In the genomic region with DNA sequence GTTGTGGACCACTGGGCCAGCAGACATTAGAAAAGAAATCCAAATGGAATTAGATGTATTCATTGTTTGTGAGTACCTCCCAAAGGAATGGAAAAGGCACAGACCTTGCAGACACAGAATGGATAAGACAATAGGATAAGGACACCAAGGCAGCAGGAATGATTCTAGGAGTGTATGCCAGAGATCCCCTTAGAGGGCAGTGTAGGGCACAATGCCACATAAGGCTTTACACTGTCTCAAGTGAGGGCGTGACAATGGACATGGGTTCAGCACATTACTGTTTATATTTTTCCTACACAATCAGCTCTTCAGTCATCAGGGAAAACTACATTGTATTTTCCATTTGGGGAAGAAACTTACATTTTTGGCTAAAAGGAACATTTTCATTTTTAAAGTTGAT, we compare ENCODE assay signal across 18 cellular contexts.
A peak's percentile ranks its signal among the peaks of the same experiment; 100 is the strongest.
DNase-seq lines count a peak whose midpoint lies in the region; TF ChIP-seq lines count a peak whose summit lies in the region.
"Had no signal": no experiment of that assay in that cellular context is flagged by ENCODE, and none has a peak within 500 bp of the region (broad histone marks: within the 10 kb centered on the region; RNA-seq: fewer than 3 reads in every experiment).

No MANE protein-coding gene starts in this region.

- no peak overlapping the region for H3K23ac ChIP-seq in H9 (ENCODE audit: insufficient read length, low read depth, low read length)

- no CpG with 5 or more reads among the region's 1 CpG for WGBS in H9 (ENCODE audit: extremely low coverage, insufficient read length, low lambda C conversion rate)
- WGBS in iPS DF 6.9 (ENCODE audit: insufficient coverage, insufficient read length), result no CpG with 5 or more reads among the region's 1 CpG

- H4K20me1 ChIP-seq in H9 (ENCODE audit: control insufficient read depth, insufficient read depth, insufficient read length), result no peaks in the 10 kb centered on the region

- no peak overlapping the region for H3T11ph ChIP-seq in H9 (ENCODE audit: low read length)

- peaks cover 4 to 11% of the 10 kb centered on the region in 2 experiments; a peak in 3 of 5 replicates for H3K9me3 Mint-ChIP-seq in H9

- H3K27me3 Mint-ChIP-seq in H9 (ENCODE audit: low read depth), result no peaks in the 10 kb centered on the region
- H3K27me3 Mint-ChIP-seq: activated naive CD8-positive, alpha-beta T cell treated with anti-CD3 and anti-CD28 coated beads, Interleukin-2, amount 50 U/mL, for 24 hours; CD4-positive, alpha-beta T cell had no signal

- H2BK12ac ChIP-seq in H9 (ENCODE audit: insufficient read length, low read depth, low read length), result no peak overlapping the region

- peak; percentile 14 for DNase-seq in DMS 273 (lab: John Stamatoyannopoulos, UW; ENCODE audit: unreplicated experiment)
- no peak for DNase-seq in DMS 273 treated with DMSO at 0.1 percent for 48 hours (lab: John Stamatoyannopoulos, UW)
- peak; percentile 36 for DNase-seq in H9
- peak; percentile 21 for DNase-seq in RKO (ENCODE audit: low spot score)
- DNase-seq in iPS DF 6.9 (ENCODE audit: low read depth, low spot score), result peak; percentile 4
- DNase-seq in HK-2 (ENCODE audit: unreplicated experiment), result no peak
- no peak for DNase-seq in kidney glomerular epithelial cell (lab: John Stamatoyannopoulos, UW)
- no peak for DNase-seq in GM13976 (ENCODE audit: low spot score)
- DNase-seq: 8988T; activated naive CD8-positive, alpha-beta T cell treated with anti-CD3 and anti-CD28 coated beads, Interleukin-2, amount 50 U/mL, for 24 hours; CD4-positive, alpha-beta T cell; central memory CD4-positive, alpha-beta T cell; GF-D8; islet precursor cell; KBM-7 had no signal

- no peak overlapping the region for H2BK120ac ChIP-seq in H9 (ENCODE audit: low read depth, low read length, poor library complexity, severe bottlenecking)

- H3K4me1 ChIP-seq in H9 (ENCODE audit: insufficient read depth, low read length), result no peaks in the 10 kb centered on the region
- no peaks in the 10 kb centered on the region for H3K4me1 ChIP-seq in iPS DF 6.9 (ENCODE audit: control insufficient read depth, insufficient read depth, low read length)
- H3K4me1 ChIP-seq: gastroesophageal sphincter had no signal

- in situ Hi-C loops in GM13976 (cut with MboI; ENCODE audit: low sequenced_read_pairs, unreplicated experiment), result no loop called here

- no peaks in the 10 kb centered on the region for H3K36me3 Mint-ChIP-seq in H9 (ENCODE audit: insufficient read depth in 1 of 3, low read depth in 3 of 3)
- H3K36me3 Mint-ChIP-seq: stimulated activated effector memory CD8-positive, alpha-beta T cell treated with anti-CD3 and anti-CD28 coated beads, Interleukin-12 subunit alpha, Interleukin-12 subunit beta, amount 100 ng/mL, for 72 hours; type B pancreatic cell had no signal

- H2BK15ac ChIP-seq in H9 (ENCODE audit: low read depth, low read length), result no peak overlapping the region

- TF ChIP-seq CTCF in H9 (conservative IDR thresholded peaks at IDR 0.05) (peak; percentile 62), GM13976 (IDR thresholded peaks at IDR 0.05; ENCODE audit: borderline replicate concordance, control extremely low read depth, extremely low read depth, insufficient read depth, missing control alignments) (no peak)

- H3K4ac ChIP-seq in H9 (ENCODE audit: low read depth, low read length), result no peak overlapping the region

- H3K23me2 ChIP-seq in H9 (ENCODE audit: insufficient read length, low read depth, low read length, poor library complexity, severe bottlenecking), result no peaks in the 10 kb centered on the region

- no peak overlapping the region for H3K9ac ChIP-seq in H9 (ENCODE audit: extremely low read depth, insufficient read length, low read length)

- H4K91ac ChIP-seq in H9 (ENCODE audit: insufficient read length, low read depth, low read length), result no peak overlapping the region

- H3K18ac ChIP-seq in H9 (ENCODE audit: insufficient read length, low read depth, low read length), result no peak overlapping the region

- 0 out of 4 replicates have a peak, but pooled peaks cover 0 to 2% of the 10 kb centered on the region in 2 experiments for H3K4me1 Mint-ChIP-seq in H9
- H3K4me1 Mint-ChIP-seq: activated naive CD8-positive, alpha-beta T cell treated with anti-CD3 and anti-CD28 coated beads, Interleukin-2, amount 50 U/mL, for 24 hours; stimulated activated effector memory CD8-positive, alpha-beta T cell treated with anti-CD3 and anti-CD28 coated beads, Interleukin-12 subunit alpha, Interleukin-12 subunit beta, amount 100 ng/mL, for 72 hours had no signal

- H3K36me3 ChIP-seq in iPS DF 6.9 (ENCODE audit: control insufficient read depth, insufficient read depth, low read length), result no peaks in the 10 kb centered on the region
- H3K36me3 ChIP-seq: gastroesophageal sphincter had no signal

- H2AK5ac ChIP-seq in H9 (ENCODE audit: insufficient read length, low read length), result no peak overlapping the region

- H3K79me1 ChIP-seq in H9 (ENCODE audit: insufficient read depth, low read depth, low read length, poor library complexity, severe bottlenecking), result no peaks in the 10 kb centered on the region

- peak overlapping the region in 1 of 3 experiments; percentile 80; a peak in 1 of 7 replicates for H3K27ac Mint-ChIP-seq in H9
- H3K27ac Mint-ChIP-seq: activated naive CD8-positive, alpha-beta T cell treated with anti-CD3 and anti-CD28 coated beads, Interleukin-2, amount 50 U/mL, for 24 hours; CD4-positive, alpha-beta T cell; stimulated activated effector memory CD8-positive, alpha-beta T cell treated with anti-CD3 and anti-CD28 coated beads, Interleukin-12 subunit alpha, Interleukin-12 subunit beta, amount 100 ng/mL, for 72 hours; type B pancreatic cell had no signal

- H3K27ac ChIP-seq in H9 (ENCODE audit: insufficient read length, low read depth, low read length) (no peak overlapping the region), iPS DF 6.9 (ENCODE audit: low read length) (no peak overlapping the region)
- H3K27ac ChIP-seq: gastroesophageal sphincter had no signal

- H3K14ac ChIP-seq in H9 (ENCODE audit: insufficient read depth, low read length), result no peak overlapping the region

- no peak overlapping the region for H3K56ac ChIP-seq in H9 (ENCODE audit: insufficient read length, low read depth, low read length)

- H3K4me2 ChIP-seq in H9 (ENCODE audit: insufficient read depth, insufficient read length, low read length), result no peak overlapping the region

- no peak overlapping the region for H3K4me3 ChIP-seq in iPS DF 6.9 (ENCODE audit: low read length)
- H3K4me3 ChIP-seq: gastroesophageal sphincter had no signal

- no peaks in the 10 kb centered on the region for H3K9me3 ChIP-seq in H9 (ENCODE audit: control insufficient read depth, low read depth, low read length)
- H3K9me3 ChIP-seq in iPS DF 6.9 (ENCODE audit: control insufficient read depth, insufficient read depth, low read length), result no peaks in the 10 kb centered on the region
- H3K9me3 ChIP-seq: gastroesophageal sphincter had no signal

- H2BK5ac ChIP-seq in H9 (ENCODE audit: insufficient read length, low read length), result no peak overlapping the region

- no peak overlapping the region for H4K8ac ChIP-seq in H9 (replicated peaks; ENCODE audit: insufficient read length, low read depth, low read length)

- H4K5ac ChIP-seq in H9 (ENCODE audit: insufficient read length, low read depth, low read length), result no peak overlapping the region

- no peak overlapping the region for H2BK20ac ChIP-seq in H9 (ENCODE audit: low read depth, low read length, poor library complexity, severe bottlenecking)

- no peak overlapping the region for H2AFZ ChIP-seq in H9 (ENCODE audit: low read length)

- H3K4me3 Mint-ChIP-seq in H9, result no peak overlapping the region
- H3K4me3 Mint-ChIP-seq: activated naive CD8-positive, alpha-beta T cell treated with anti-CD3 and anti-CD28 coated beads, Interleukin-2, amount 50 U/mL, for 24 hours; CD4-positive, alpha-beta T cell; stimulated activated effector memory CD8-positive, alpha-beta T cell treated with anti-CD3 and anti-CD28 coated beads, Interleukin-12 subunit alpha, Interleukin-12 subunit beta, amount 100 ng/mL, for 72 hours; type B pancreatic cell had no signal

- no peaks in the 10 kb centered on the region for H3K27me3 ChIP-seq in H9 (ENCODE audit: insufficient read depth, low read length)
- no peaks in the 10 kb centered on the region for H3K27me3 ChIP-seq in iPS DF 6.9 (ENCODE audit: control insufficient read depth, insufficient read depth, low read length)
- H3K27me3 ChIP-seq: gastroesophageal sphincter had no signal

- H3K79me2 ChIP-seq in H9 (ENCODE audit: insufficient read depth, low read length), result no peaks in the 10 kb centered on the region

Comparison
In these comparisons a context has a peak if more than half of its experiments do, and no peak if none do; other contexts are left out.
1. DNase-seq: peak in DMS 273 (single experiment), H9 (single experiment), RKO (single experiment) and iPS DF 6.9 (single experiment); none in DMS 273 treated with DMSO at 0.1 percent for 48 hours (single experiment), HK-2 (single experiment), kidney glomerular epithelial cell (single experiment) and GM13976 (single experiment).